ENCODE assay signal across 27 cellular contexts in the genomic region with DNA sequence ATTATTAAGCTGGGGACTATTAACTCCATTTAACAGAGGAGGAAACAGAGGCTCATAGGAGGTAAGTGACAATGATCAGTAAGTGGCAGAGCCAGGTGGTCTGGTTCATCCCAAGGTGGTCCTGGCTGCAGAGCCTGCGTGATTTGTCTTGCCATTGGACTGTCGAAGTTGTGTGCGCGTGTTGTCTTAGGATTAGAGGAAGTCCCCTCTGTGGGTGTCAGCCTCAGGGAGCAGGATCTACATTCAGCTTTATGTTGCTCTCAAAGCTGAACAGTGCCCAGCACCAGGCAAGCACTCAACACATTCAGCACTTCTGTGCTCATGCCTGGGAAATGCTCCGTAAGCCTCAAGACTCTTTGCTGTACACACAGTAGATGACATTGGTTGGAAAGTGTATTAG.
"Had no signal": no experiment of that assay in that cellular context is flagged by ENCODE, and none has a peak within 500 bp of the region (broad histone marks: within the 10 kb centered on the region; RNA-seq: fewer than 3 reads in every experiment).

No MANE protein-coding gene starts in this region.

- FAIRE-seq: astrocyte had no signal

- H3K4me1 Mint-ChIP-seq: activated naive CD8-positive, alpha-beta T cell treated with anti-CD3 and anti-CD28 coated beads, Interleukin-2, amount 50 U/mL, for 24 hours; brain; WTC11 had no signal

- H3K9me3 Mint-ChIP-seq: activated CD4-positive, alpha-beta T cell treated with anti-CD3 and anti-CD28 coated beads, Interleukin-2, amount 10 ng/mL, durations not matched to agents 24 days and 14 days; activated naive CD4-positive, alpha-beta T cell treated with anti-CD3 and anti-CD28 coated beads, Interleukin-2, amount 50 U/mL, for 72 hours; activated naive CD8-positive, alpha-beta T cell treated with anti-CD3 and anti-CD28 coated beads, Interleukin-2, amount 50 U/mL, for 24 hours; activated T-cell treated with anti-CD3 and anti-CD28 coated beads, Interleukin-2, amount 50 U/mL, for 4 hours; brain; IgD-negative memory B cell; WTC11 had no signal

- H3K27ac Mint-ChIP-seq: activated CD4-positive, alpha-beta T cell treated with anti-CD3 and anti-CD28 coated beads, Interleukin-2, amount 10 ng/mL, durations not matched to agents 24 days and 14 days; activated naive CD4-positive, alpha-beta T cell treated with anti-CD3 and anti-CD28 coated beads, Interleukin-2, amount 50 U/mL, for 72 hours; activated naive CD8-positive, alpha-beta T cell treated with anti-CD3 and anti-CD28 coated beads, Interleukin-2, amount 50 U/mL, for 24 hours; brain; IgD-negative memory B cell; T-helper 17 cell; WTC11 had no signal

- H3K4me3 Mint-ChIP-seq: activated CD4-positive, alpha-beta T cell treated with anti-CD3 and anti-CD28 coated beads, Interleukin-2, amount 10 ng/mL, durations not matched to agents 24 days and 14 days; activated naive CD8-positive, alpha-beta T cell treated with anti-CD3 and anti-CD28 coated beads, Interleukin-2, amount 50 U/mL, for 24 hours; activated T-cell treated with anti-CD3 and anti-CD28 coated beads, Interleukin-2, amount 50 U/mL, for 4 hours; brain; IgD-negative memory B cell; T-helper 17 cell; WTC11 had no signal

- ATAC-seq: T-helper 17 cell, WTC11 had no signal

- H3K36me3 Mint-ChIP-seq: activated naive CD4-positive, alpha-beta T cell treated with anti-CD3 and anti-CD28 coated beads, Interleukin-2, amount 50 U/mL, for 72 hours; brain; IgD-negative memory B cell; WTC11 had no signal

- DNase-seq: activated CD4-positive, alpha-beta T cell treated with anti-CD3 and anti-CD28 coated beads for 1 hour; activated CD4-positive, alpha-beta T cell treated with anti-CD3 and anti-CD28 coated beads, Interleukin-2, amount 10 ng/mL, durations not matched to agents 24 days and 14 days; activated CD4-positive, alpha-beta T cell treated with anti-CD3 and anti-CD28 coated beads, Interleukin-2, amount 50 U/mL, for 48 hours; activated CD8-positive, alpha-beta memory T cell treated with anti-CD3 and anti-CD28 coated beads for 24 hours; activated effector memory CD4-positive, alpha-beta T cell treated with anti-CD3 and anti-CD28 coated beads, Interleukin-2, amount 50 U/mL, for 16 hours; activated naive CD4-positive, alpha-beta T cell treated with Interleukin-2 at 50 U/mL for 16 hours; activated naive CD8-positive, alpha-beta T cell treated with anti-CD3 and anti-CD28 coated beads, Interleukin-2, amount 50 U/mL, for 24 hours; activated T-cell treated with anti-CD3 and anti-CD28 coated beads, Interleukin-2, amount 50 U/mL, for 4 hours; amygdala; KG1; NCI-H1092 treated with DMSO at 0.1 percent for 48 hours; NCI-H1417 treated with DMSO at 0.1 percent for 48 hours; NCI-H1694; NCI-H2029; NCI-H2107; NCI-H2171 treated with DMSO at 0.1 percent for 48 hours; NCI-H345; NCI-H510A; NK-92 treated with Interleukin-12 subunit alpha and Interleukin-12 subunit beta, amount 100 ng/mL, for 24 hours; SIG-M5; T-helper 17 cell; T-helper 9 cell had no signal
